Comparison of ENCODE assay signal across 14 cellular contexts in genomic region chr4:86543560-86544312, GRCh38. TPM values are rescaled to one million over a fixed set of nuclear protein-coding genes. Genes with fewer than 3 reads are reported as not detected.
DNase-seq lines count a peak whose midpoint lies in the region; ATAC-seq and TF ChIP-seq lines count a peak whose summit lies in the region.
"Had no signal": no experiment of that assay in that cellular context is flagged by ENCODE, and none has a peak within 500 bp of the region (broad histone marks: within the 10 kb centered on the region; RNA-seq: fewer than 3 reads in every experiment).

No MANE protein-coding gene starts in this region.

- 13 to 18% methylated on average over 2 of the region's 2 CpGs for WGBS in testis, 2 donors
- WGBS in esophagus muscularis mucosa: 51% methylated on average over 2 of the region's 2 CpGs

- H3K9me3 ChIP-seq in testis (no peaks in the 10 kb centered on the region), esophagus muscularis mucosa (no peaks in the 10 kb centered on the region)

- H3K4me1 ChIP-seq in testis (peaks cover 52% of the 10 kb centered on the region), esophagus muscularis mucosa (no peaks in the 10 kb centered on the region)

- H3K4me3 ChIP-seq in fibroblast of the aortic adventitia (ENCODE audit: low read depth, low read length) (no peak overlapping the region), testis (no peak overlapping the region), esophagus muscularis mucosa (no peak overlapping the region)

- ATAC-seq in Right ventricle myocardium inferior (peak; percentile 67), HG03139 (IDR thresholded peaks at IDR 0.05; ENCODE audit: unreplicated experiment) (no peak)

- H3K36me3 ChIP-seq in testis (ENCODE audit: low read depth, missing control alignments) (no peaks in the 10 kb centered on the region), esophagus muscularis mucosa (no peaks in the 10 kb centered on the region)

- TF ChIP-seq CTCF in fibroblast of the aortic adventitia (IDR thresholded peaks at IDR 0.05; ENCODE audit: insufficient read depth, low read length) (no peak), testis (IDR thresholded peaks at IDR 0.05) (no peak), esophagus muscularis mucosa (IDR thresholded peaks at IDR 0.05) (no peak)

- peak overlapping the region; percentile 16 to 81 for H3K27ac ChIP-seq in testis
- H3K27ac ChIP-seq in esophagus muscularis mucosa (replicated peaks in 1 of 4): no peak overlapping the region
- H3K27ac ChIP-seq: epithelial cell of prostate had no signal

- intact Hi-C loops in Right ventricle myocardium inferior (cut with DNase I) (no loop called here), cardiac septum (cut with DNase I) (loop anchor here (5.0 kb wide), 1 partner anchor 49 kb away; the partner anchor contains the start of gene PTPN13), testis (cut with DNase I; ENCODE audit: low total_unique reads) (no loop called here), esophagus muscularis mucosa (cut with DNase I) (no loop called here)

- DNase-seq in Right ventricle myocardium inferior (ENCODE audit: missing footprints): no peak
- no peak for DNase-seq in cardiac septum (ENCODE audit: low spot score)
- DNase-seq in RPMI7951 (ENCODE audit: low read depth): peak; percentile 21
- DNase-seq in fibroblast of the aortic adventitia (ENCODE audit: low read depth): peak; percentile 50
- peak; percentile 40 for DNase-seq in testis
- DNase-seq in esophagus muscularis mucosa (ENCODE audit: extremely low spot score): no peak
- no peak for DNase-seq in NCI-H510A treated with DMSO at 0.1 percent for 48 hours (lab: John Stamatoyannopoulos, UW)
- DNase-seq: activated effector memory CD4-positive, alpha-beta T cell treated with anti-CD3 and anti-CD28 coated beads, Interleukin-2, amount 50 U/mL, for 16 hours; mammary epithelial cell; NCI-H1092; NCI-H526; SIG-M5 had no signal

- no peaks in the 10 kb centered on the region for H3K27me3 ChIP-seq in testis
- no peaks in the 10 kb centered on the region for H3K27me3 ChIP-seq in esophagus muscularis mucosa

- TF ChIP-seq POLR2A in testis (IDR thresholded peaks at IDR 0.05) (no peak), esophagus muscularis mucosa (IDR thresholded peaks at IDR 0.05; ENCODE audit: low read depth) (no peak)

- TF ChIP-seq EP300 in esophagus muscularis mucosa (IDR thresholded peaks at IDR 0.05): no peak

RNA-seq across cellular contexts. Expression of gene PTPN13, which starts 50.4 kb away (rescaled TPM):
- total RNA-seq in Right ventricle myocardium inferior: 4.5 TPM
- 3.4 TPM for total RNA-seq in cardiac septum
- total RNA-seq in RPMI7951 (2014; rRNA removed; shearing (Covaris generic)): 16.6 and 20.1 TPM in 2 replicates
- 41.6 and 67.6 TPM in 2 replicates for total RNA-seq in fibroblast of the aortic adventitia (ENCODE audit: low replicate concordance)
- total RNA-seq in testis: 10 to 100 TPM; 48.9 to 62.0 TPM
- 30.1 TPM for polyA plus RNA-seq in testis (ENCODE audit: insufficient read depth, low read depth, low replicate concordance)
- total RNA-seq in esophagus muscularis mucosa: 10 to 100 TPM in 1 of 4 donors, 1 to 10 TPM in 3; 7.9 to 13.7 (median 9.4) TPM

Comparison
In these comparisons a context has a peak if more than half of its experiments do, and no peak if none do; other contexts are left out.
1. DNase-seq: peak in RPMI7951 (single experiment), fibroblast of the aortic adventitia (single experiment) and testis (single experiment); none in Right ventricle myocardium inferior (single experiment), cardiac septum (single experiment), esophagus muscularis mucosa (single experiment) and NCI-H510A treated with DMSO at 0.1 percent for 48 hours (single experiment).
2. H3K27ac ChIP-seq: peak in testis (2 of 2); none in esophagus muscularis mucosa (0 of 4).